Comparison of ENCODE assay signal across 10 cellular contexts in genomic region chr10:4051011-4051407, GRCh38.
DNase-seq lines count a peak whose midpoint lies in the region; ATAC-seq and TF ChIP-seq lines count a peak whose summit lies in the region.
"Had no signal": no experiment of that assay in that cellular context is flagged by ENCODE, and none has a peak within 500 bp of the region (broad histone marks: within the 10 kb centered on the region; RNA-seq: fewer than 3 reads in every experiment).

No MANE protein-coding gene starts in this region.

- H3K27ac ChIP-seq in Peyer's patch (peak overlapping the region; percentile 1 to 72 (median 26)), ovary (peak overlapping the region; percentile 49 to 73)

- no peak overlapping the region for H3K27ac Mint-ChIP-seq in T-cell
- H3K27ac Mint-ChIP-seq: WTC11 had no signal

- DNase-seq in AG08395 (ENCODE audit: low spot score): peak; percentile 36
- DNase-seq in Peyer's patch: no peak
- DNase-seq in fibroblast of villous mesenchyme (ENCODE audit: low read depth): peak; percentile 76
- peak in 3 of 5 donors; percentile 45 to 68 (median 62) for DNase-seq in ovary
- no peak for DNase-seq in T-cell
- no peak for DNase-seq in amniotic stem cell (lab: John Stamatoyannopoulos, UW)
- no peak for DNase-seq in KG1 (lab: John Stamatoyannopoulos, UW)
- DNase-seq: NCI-H2171 treated with DMSO at 0.1 percent for 48 hours had no signal

- TF ChIP-seq POLR2A in Peyer's patch (IDR thresholded peaks at IDR 0.05): no peak
- no peak for TF ChIP-seq POLR2A in ovary (IDR thresholded peaks at IDR 0.05)

- H3K27me3 ChIP-seq in Peyer's patch (no peaks in the 10 kb centered on the region), ovary (no peaks in the 10 kb centered on the region)

- H3K36me3 ChIP-seq in Peyer's patch (no peaks in the 10 kb centered on the region), ovary (no peaks in the 10 kb centered on the region)

- CTCF ChIA-PET in T-cell (lab: Charles Lee): no interaction called here

- H3K27me3 Mint-ChIP-seq in T-cell: peaks cover 0 to 4% of the 10 kb centered on the region in 2 donors

- peak overlapping the region; percentile 2 to 30 (median 17) for H3K4me3 ChIP-seq in Peyer's patch
- H3K4me3 ChIP-seq in fibroblast of villous mesenchyme (ENCODE audit: low read depth, low read length): peak overlapping the region; percentile 42
- peak overlapping the region; percentile 29 for H3K4me3 ChIP-seq in ovary

- intact Hi-C loops in ovary (cut with DNase I): loop anchor here in 2 of 4 donors (10.0 kb wide), 1 partner anchor 266 kb away; the partner anchor contains the start of gene KLF6 (in 2 of the 2)

- TF ChIP-seq EP300 in ovary (IDR thresholded peaks at IDR 0.05): no peak

- H3K4me1 ChIP-seq in Peyer's patch (peaks cover 0 to 6% (median 0%) of the 10 kb centered on the region in 4 donors), ovary (ENCODE audit: insufficient read depth) (peaks cover 7% of the 10 kb centered on the region)

- no peaks in the 10 kb centered on the region for H3K9me3 ChIP-seq in Peyer's patch
- H3K9me3 ChIP-seq in ovary: no peaks in the 10 kb centered on the region

- POLR2A ChIA-PET in T-cell (lab: Charles Lee): no interaction called here

- H3K9me3 Mint-ChIP-seq in T-cell: no peaks in the 10 kb centered on the region
- H3K9me3 Mint-ChIP-seq: WTC11 had no signal

- WGBS in ovary, 3 donors: 1 to 2% (median 1%) methylated on average over 4 of the region's 4 CpGs

- ATAC-seq in HG02588 (IDR thresholded peaks at IDR 0.05; ENCODE audit: unreplicated experiment) (no peak), T-cell (replicated peaks in 1 of 4) (no peak)
- ATAC-seq: WTC11 had no signal

- no peaks in the 10 kb centered on the region for H3K4me1 Mint-ChIP-seq in T-cell
- H3K4me1 Mint-ChIP-seq: WTC11 had no signal

- no peak for TF ChIP-seq CTCF in Peyer's patch (IDR thresholded peaks at IDR 0.05)
- no peak for TF ChIP-seq CTCF in fibroblast of villous mesenchyme (IDR thresholded peaks at IDR 0.05; ENCODE audit: insufficient read depth, low read depth, low read length)
- TF ChIP-seq CTCF in ovary (IDR thresholded peaks at IDR 0.05): no peak

- H3K36me3 Mint-ChIP-seq in T-cell: no peaks in the 10 kb centered on the region
- H3K36me3 Mint-ChIP-seq: WTC11 had no signal

- no peak overlapping the region for H3K4me3 Mint-ChIP-seq in T-cell
- H3K4me3 Mint-ChIP-seq: WTC11 had no signal

Comparison
In these comparisons a context has a peak if more than half of its experiments do, and no peak if none do; other contexts are left out.
1. DNase-seq: peak in AG08395 (single experiment), fibroblast of villous mesenchyme (single experiment) and ovary (3 of 5); none in Peyer's patch (0 of 3), T-cell (0 of 34), amniotic stem cell (single experiment) and KG1 (single experiment).
2. Peak in every context shown above with its lines, with median percentiles within 50 percentile points of each other: H3K4me3 ChIP-seq.